Comparison of ENCODE assay signal across 9 cellular contexts in genomic region chrX:70262952-70263567, GRCh38. TPM values are rescaled to one million over a fixed set of nuclear protein-coding genes. Genes with fewer than 3 reads are reported as not detected.
DNase-seq lines count a peak whose midpoint lies in the region; ATAC-seq and TF ChIP-seq lines count a peak whose summit lies in the region.
"Had no signal": no experiment of that assay in that cellular context is flagged by ENCODE, and none has a peak within 500 bp of the region (broad histone marks: within the 10 kb centered on the region; RNA-seq: fewer than 3 reads in every experiment).

No MANE protein-coding gene starts in this region.

- no peaks in the 10 kb centered on the region for H3K36me3 ChIP-seq in smooth muscle cell (ENCODE audit: low read depth)

- no peak overlapping the region for H3K9ac ChIP-seq in smooth muscle cell (ENCODE audit: low read depth)

- H3K27ac ChIP-seq in smooth muscle cell (ENCODE audit: low read depth) = no peak overlapping the region
- H3K27ac ChIP-seq: SK-N-MC had no signal

- H3K27me3 ChIP-seq in smooth muscle cell (ENCODE audit: low read depth) = no peaks in the 10 kb centered on the region

- WGBS in smooth muscle cell (ENCODE audit: low lambda C conversion rate) = 29% methylated on average over 7 of the region's 7 CpGs

- no peaks in the 10 kb centered on the region for H3F3A ChIP-seq in smooth muscle cell (ENCODE audit: low read depth)

- DNase-seq in DMS53 treated with DMSO at 0.1 percent for 48 hours (lab: John Stamatoyannopoulos, UW; ENCODE audit: unreplicated experiment) = peak; percentile 87
- DNase-seq in NCI-H2029 treated with DMSO at 0.1 percent for 48 hours (lab: John Stamatoyannopoulos, UW) = peak; percentile 13
- peak; percentile 36 to 48 for DNase-seq in activated CD4-positive, alpha-beta T cell treated with anti-CD3 and anti-CD28 coated beads, Interleukin-2, amount 50 U/mL, for 48 hours
- peak; percentile 15 to 63 for DNase-seq in foreskin fibroblast
- DNase-seq in smooth muscle cell (lab: John Stamatoyannopoulos, UW; ENCODE audit: unreplicated experiment) = no peak
- no peak for DNase-seq in foreskin melanocyte

- no peak overlapping the region for H3K4me2 ChIP-seq in smooth muscle cell

- no peaks in the 10 kb centered on the region for H3K79me2 ChIP-seq in smooth muscle cell (ENCODE audit: low read depth)

- no peaks in the 10 kb centered on the region for H4K20me1 ChIP-seq in smooth muscle cell (ENCODE audit: low read depth)

- TF ChIP-seq CTCF in foreskin fibroblast (IDR thresholded peaks at IDR 0.05; ENCODE audit: low read depth, low read length) (peak; percentile 32), smooth muscle cell (IDR thresholded peaks at IDR 0.05; ENCODE audit: borderline replicate concordance, insufficient read depth, poor library complexity, severe bottlenecking) (peak; percentile 46)

- H3K4me3 ChIP-seq in foreskin fibroblast (ENCODE audit: low read depth in 1 of 2, low read length in 2 of 2) (no peak overlapping the region), smooth muscle cell (no peak overlapping the region)
- H3K4me3 ChIP-seq: SK-N-MC had no signal

- no peaks in the 10 kb centered on the region for H3K4me1 ChIP-seq in smooth muscle cell (ENCODE audit: low read depth)

- ATAC-seq in GM21786 (IDR thresholded peaks at IDR 0.05; ENCODE audit: unreplicated experiment) (peak; percentile 84), GM21390 (IDR thresholded peaks at IDR 0.05; ENCODE audit: unreplicated experiment) (no peak)

- H2AFZ ChIP-seq in smooth muscle cell (ENCODE audit: low read depth) = no peak overlapping the region

- no peaks in the 10 kb centered on the region for H3K9me3 ChIP-seq in smooth muscle cell (replicated peaks; ENCODE audit: low read depth)

RNA-seq across cellular contexts. Expression of gene P2RY4, which starts 3.1 kb away (rescaled TPM):
- 0.09 TPM in 1 of 2 replicates, not detected in the other for total RNA-seq in smooth muscle cell
- polyA plus RNA-seq in smooth muscle cell = 0.14 TPM in 1 of 2 replicates, not detected in the other

RNA-seq across cellular contexts. Expression of gene ARR3, which starts 5.1 kb away (rescaled TPM):
- not detected in 2 replicates for total RNA-seq in smooth muscle cell
- 0.24 TPM in 1 of 2 replicates, not detected in the other for polyA plus RNA-seq in smooth muscle cell

RNA-seq across cellular contexts. Expression of gene RAB41, which starts 18.9 kb away (rescaled TPM):
- not detected in 2 replicates for total RNA-seq in smooth muscle cell
- polyA plus RNA-seq in smooth muscle cell = 0.19 and 0.39 TPM in 2 replicates

RNA-seq across cellular contexts. Expression of gene PDZD11, which starts 26.7 kb away (rescaled TPM):
- total RNA-seq in smooth muscle cell = 60.8 and 63.1 TPM in 2 replicates
- polyA plus RNA-seq in smooth muscle cell = 69.7 and 73.9 TPM in 2 replicates

RNA-seq across cellular contexts. Expression of gene KIF4A, which starts 26.8 kb away (rescaled TPM):
- 1.8 and 6.7 TPM in 2 replicates for total RNA-seq in smooth muscle cell
- 4.4 and 5.9 TPM in 2 replicates for polyA plus RNA-seq in smooth muscle cell

Comparison
In these comparisons a context has a peak if more than half of its experiments do, and no peak if none do; other contexts are left out.
1. DNase-seq: peak in DMS53 treated with DMSO at 0.1 percent for 48 hours (single experiment), NCI-H2029 treated with DMSO at 0.1 percent for 48 hours (single experiment), activated CD4-positive, alpha-beta T cell treated with anti-CD3 and anti-CD28 coated beads, Interleukin-2, amount 50 U/mL, for 48 hours (2 of 2) and foreskin fibroblast (2 of 2); none in smooth muscle cell (single experiment) and foreskin melanocyte (single experiment).